16 cellular contexts compared by ENCODE assay signal in genomic region chr6:81214414-81215091, GRCh38.
"Had no signal": no experiment of that assay in that cellular context is flagged by ENCODE, and none has a peak within 500 bp of the region (broad histone marks: within the 10 kb centered on the region; RNA-seq: fewer than 3 reads in every experiment).

No MANE protein-coding gene starts in this region.

- H3K36me3 Mint-ChIP-seq: naive B cell had no signal

- H3K27me3 Mint-ChIP-seq: dendritic cell treated with granulocyte-macrophage colony-stimulating factor and Interleukin-4, amounts not matched to agents 40 ng/mL and 50 ng/mL, for 4 days; naive B cell; stimulated activated naive CD8-positive, alpha-beta T cell treated with anti-CD3 and anti-CD28 coated beads, Interleukin-15, Interleukin-2, amounts not matched to agents 100 ng/mL and 50 ng/mL, for 24 hours had no signal

- H3K9me3 ChIP-seq: ascending aorta had no signal

- H3K4me1 Mint-ChIP-seq: naive B cell had no signal

- H3K27ac Mint-ChIP-seq: activated naive CD4-positive, alpha-beta T cell treated with anti-CD3 and anti-CD28 coated beads for 36 hours; activated T-helper 2 cell treated with anti-CD3 and anti-CD28 coated beads, Interferon-gamma antibody, Interleukin-2, Interleukin-4, amounts not matched to agents 10 μg/mL and 5 μg/mL and 100 μg/mL, durations not matched to agents 14 hours and 24 hours and 36 hours; dendritic cell treated with granulocyte-macrophage colony-stimulating factor and Interleukin-4, amounts not matched to agents 40 ng/mL and 50 ng/mL, for 4 days; naive B cell; stimulated activated naive CD8-positive, alpha-beta T cell treated with anti-CD3 and anti-CD28 coated beads, Interleukin-15, Interleukin-2, amounts not matched to agents 100 ng/mL and 50 ng/mL, for 24 hours had no signal

- H3K36me3 ChIP-seq: ascending aorta, breast epithelium had no signal

- DNase-seq: activated naive CD4-positive, alpha-beta T cell treated with anti-CD3 and anti-CD28 coated beads for 36 hours; activated T-cell treated with anti-CD3 and anti-CD28 coated beads for 4 hours; cerebellar nuclear complex; effector memory CD4-positive, alpha-beta T cell; foreskin melanocyte; mammary epithelial cell; naive B cell; retina; stimulated activated CD4-positive, alpha-beta T cell treated with anti-CD3 and anti-CD28 coated beads, Interleukin-4, amount 100 ng/mL, for 1 hour; SW 1271 had no signal

- H3K27ac ChIP-seq: ascending aorta, breast epithelium, epithelial cell of prostate had no signal

- H3K4me1 ChIP-seq: ascending aorta, breast epithelium had no signal

- H3K4me3 ChIP-seq: ascending aorta, breast epithelium had no signal

- H3K4me3 Mint-ChIP-seq: activated naive CD4-positive, alpha-beta T cell treated with anti-CD3 and anti-CD28 coated beads for 36 hours; dendritic cell treated with granulocyte-macrophage colony-stimulating factor and Interleukin-4, amounts not matched to agents 40 ng/mL and 50 ng/mL, for 4 days; naive B cell; stimulated activated naive CD8-positive, alpha-beta T cell treated with anti-CD3 and anti-CD28 coated beads, Interleukin-15, Interleukin-2, amounts not matched to agents 100 ng/mL and 50 ng/mL, for 24 hours had no signal

- H3K27me3 ChIP-seq: ascending aorta, breast epithelium had no signal
